14 cellular contexts compared by ENCODE assay signal in the genomic region with DNA sequence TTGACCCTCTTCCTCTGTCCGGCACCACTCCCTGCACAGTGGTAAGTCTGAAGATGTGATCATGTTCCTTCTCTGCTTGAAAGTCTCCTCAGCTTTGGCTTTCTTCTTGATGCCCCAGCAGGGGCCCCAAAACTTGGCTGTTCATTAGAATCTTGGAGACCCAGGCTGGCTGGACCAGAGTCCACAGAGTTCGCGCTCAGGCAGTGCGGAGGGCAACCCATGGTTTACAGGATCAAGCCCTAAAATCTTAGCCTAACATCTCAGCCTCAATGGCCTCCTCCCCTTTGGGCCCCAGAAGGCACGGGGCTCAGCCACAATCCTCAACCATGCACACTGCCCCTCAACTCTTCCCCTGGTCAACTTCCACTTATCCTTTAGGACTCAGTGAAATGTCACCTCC.
"Had no signal": no experiment of that assay in that cellular context is flagged by ENCODE, and none has a peak within 500 bp of the region (broad histone marks: within the 10 kb centered on the region; RNA-seq: fewer than 3 reads in every experiment).

No MANE protein-coding gene starts in this region.

- H3K4me2 ChIP-seq: smooth muscle cell had no signal

- H3K36me3 ChIP-seq: brain microvascular endothelial cell, esophagus muscularis mucosa, lower lobe of right lung, SJCRH30, tibial nerve had no signal

- H3K4me3 ChIP-seq: esophagus muscularis mucosa, lower lobe of right lung, SJCRH30, smooth muscle cell, tibial nerve had no signal

- H3K4me3 Mint-ChIP-seq: immature natural killer cell had no signal

- ATAC-seq: lower lobe of right lung, right cardiac atrium had no signal

- H3K27me3 ChIP-seq: brain microvascular endothelial cell, tibial nerve had no signal

- DNase-seq: activated CD4-positive, alpha-beta T cell treated with anti-CD3 and anti-CD28 coated beads for 4 hours; activated naive CD4-positive, alpha-beta T cell treated with anti-CD3 and anti-CD28 coated beads, Interleukin-2, amount 50 U/mL, for 16 hours; brain microvascular endothelial cell; immature natural killer cell; lower lobe of right lung; midbrain; right cardiac atrium; SJCRH30; T1000 had no signal

- H3K4me1 ChIP-seq: lower lobe of right lung, SJCRH30, tibial nerve had no signal

- H3K27ac ChIP-seq: brain microvascular endothelial cell, esophagus muscularis mucosa, lower lobe of right lung, SJCRH30, tibial nerve, VCaP had no signal

- H3K27ac Mint-ChIP-seq: immature natural killer cell, progenitor cell of endocrine pancreas had no signal
